In genomic region chr9:112050544-112051475, GRCh38 we compare ENCODE assay signal across 8 cellular contexts.
A peak's percentile ranks its signal among the peaks of the same experiment; 100 is the strongest.
DNase-seq lines count a peak whose midpoint lies in the region; ATAC-seq and TF ChIP-seq lines count a peak whose summit lies in the region.

No MANE protein-coding gene starts in this region.

- peak overlapping the region; percentile 36 to 70 for H3K27ac ChIP-seq in uterus

- H3K4me3 ChIP-seq in epithelial cell of esophagus (ENCODE audit: low read length): no peak overlapping the region
- no peak overlapping the region for H3K4me3 ChIP-seq in uterus

- H3K4me1 ChIP-seq in uterus: peaks cover 4 to 9% of the 10 kb centered on the region in 2 donors

- H3K9me3 ChIP-seq in uterus: no peaks in the 10 kb centered on the region

- TF ChIP-seq POLR2A in uterus (IDR thresholded peaks at IDR 0.05): no peak

- ATAC-seq in HG03460 (IDR thresholded peaks at IDR 0.05; ENCODE audit: unreplicated experiment) (no peak), HG02970 (IDR thresholded peaks at IDR 0.05; ENCODE audit: low FRiP score, unreplicated experiment) (no peak)

- TF ChIP-seq CTCF in epithelial cell of esophagus (IDR thresholded peaks at IDR 0.05; ENCODE audit: insufficient read depth, low read depth, low read length, missing control alignments) (no peak), uterus (IDR thresholded peaks at IDR 0.05) (no peak)

- intact Hi-C loops in uterus (cut with DNase I; ENCODE audit: low total_unique reads): no loop called here

- no peaks in the 10 kb centered on the region for H3K27me3 ChIP-seq in uterus

- DNase-seq in NCI-H226 (peak; percentile 99), epithelial cell of esophagus (ENCODE audit: low read depth) (peak; percentile 80), lung microvascular endothelial cell (ENCODE audit: low read depth in 2 of 2) (peak; percentile 92 to 94), uterus (peak; percentile 57 to 70), NCI-H1436 treated with DMSO at 0.1 percent for 48 hours (lab: John Stamatoyannopoulos, UW) (no peak), AML-193 (lab: John Stamatoyannopoulos, UW) (no peak)

- H3K36me3 ChIP-seq in uterus: no peaks in the 10 kb centered on the region

Comparison
In these comparisons a context has a peak if more than half of its experiments do, and no peak if none do; other contexts are left out.
1. DNase-seq: peak in NCI-H226 (single experiment), epithelial cell of esophagus (single experiment), lung microvascular endothelial cell (2 of 2) and uterus (2 of 2); none in NCI-H1436 treated with DMSO at 0.1 percent for 48 hours (single experiment) and AML-193 (0 of 2).